In genomic region chr9:103530934-103531333, GRCh38 we compare ENCODE assay signal across 30 cellular contexts.
A peak's percentile ranks its signal among the peaks of the same experiment; 100 is the strongest.
DNase-seq lines count a peak whose midpoint lies in the region; ATAC-seq and TF ChIP-seq lines count a peak whose summit lies in the region.
"Had no signal": no experiment of that assay in that cellular context is flagged by ENCODE, and none has a peak within 500 bp of the region (broad histone marks: within the 10 kb centered on the region; RNA-seq: fewer than 3 reads in every experiment).

No MANE protein-coding gene starts in this region.

- no peaks in the 10 kb centered on the region for H4K20me1 ChIP-seq in KMS-11 (ENCODE audit: insufficient read depth)

- no peak overlapping the region for H2AFZ ChIP-seq in KMS-11 (ENCODE audit: low read depth)

- DNase-seq in GF-D8 (lab: John Stamatoyannopoulos, UW) (peak; percentile 54), NOMO-1 treated with DMSO at 0.1 percent for 48 hours (lab: John Stamatoyannopoulos, UW; ENCODE audit: unreplicated experiment) (peak; percentile 89), brain microvascular endothelial cell (peak; percentile 33), NCI-H1092 treated with DMSO at 0.1 percent for 48 hours (lab: John Stamatoyannopoulos, UW) (no peak), T1000 (lab: John Stamatoyannopoulos, UW) (no peak)
- no peak for DNase-seq in stimulated activated CD4-positive, alpha-beta T cell treated with anti-CD3 and anti-CD28 coated beads, Interleukin-4, amount 100 ng/mL, for 1 hour
- DNase-seq: activated CD4-positive, alpha-beta T cell treated with anti-CD3 and anti-CD28 coated beads, Interleukin-2, amount 10 ng/mL, durations not matched to agents 7 days and 5 days; activated naive CD4-positive, alpha-beta T cell treated with anti-CD3 and anti-CD28 coated beads for 36 hours; activated T-cell treated with anti-CD3 and anti-CD28 coated beads, Interleukin-2, amount 50 U/mL, for 72 hours; amniotic stem cell; CD4-positive, CD25-positive, alpha-beta regulatory T cell; cortex of kidney; effector memory CD8-positive, alpha-beta T cell; erythroblast; GOT3; IMR-90; midbrain; naive thymus-derived CD4-positive, alpha-beta T cell; NCI-H1694; NCI-H524 treated with DMSO at 0.1 percent for 48 hours; nucleus accumbens; sigmoid colon; stimulated activated CD4-positive, alpha-beta T cell treated with anti-CD3 and anti-CD28 coated beads, Interleukin-15, amount 100 ng/mL, for 24 hours; stimulated activated naive CD4-positive, alpha-beta T cell treated with Interleukin-2 at 50 U/mL for 16 hours had no signal

- no peak for ATAC-seq in HG03460 (IDR thresholded peaks at IDR 0.05; ENCODE audit: unreplicated experiment)
- ATAC-seq: activated T-cell treated with anti-CD3 and anti-CD28 coated beads, Interleukin-2, amount 50 U/mL, for 72 hours; effector memory CD8-positive, alpha-beta T cell; naive thymus-derived CD4-positive, alpha-beta T cell had no signal

- in situ Hi-C loops in brain microvascular endothelial cell (cut with HindIII; ENCODE audit: low pct_ligation_motif_present, low sequenced_read_pairs) = no loop called here

- H3K27me3 ChIP-seq in KMS-11 (ENCODE audit: insufficient read depth, low read depth) (no peaks in the 10 kb centered on the region), brain microvascular endothelial cell (replicated peaks) (no peaks in the 10 kb centered on the region)
- H3K27me3 ChIP-seq: cardiac muscle cell, sigmoid colon had no signal

- H3K4me3 ChIP-seq in KMS-11 (IDR thresholded peaks at IDR 0.05; ENCODE audit: insufficient read depth, low read depth, low read length) (no peak overlapping the region), brain microvascular endothelial cell (ENCODE audit: low read depth, low read length) (no peak overlapping the region)
- H3K4me3 ChIP-seq: cardiac muscle cell, prostate gland, sigmoid colon, SK-N-MC had no signal

- peak overlapping the region; percentile 91 for H3K27ac ChIP-seq in KMS-11
- H3K27ac ChIP-seq in brain microvascular endothelial cell = no peak overlapping the region
- H3K27ac ChIP-seq: cardiac muscle cell, prostate gland, RWPE1, sigmoid colon, SK-N-MC had no signal

- no peaks in the 10 kb centered on the region for H3K36me3 ChIP-seq in KMS-11 (ENCODE audit: insufficient read depth)
- H3K36me3 ChIP-seq in brain microvascular endothelial cell (replicated peaks) = no peaks in the 10 kb centered on the region
- H3K36me3 ChIP-seq: cardiac muscle cell, prostate gland, sigmoid colon had no signal

- H3K79me2 ChIP-seq in KMS-11 (ENCODE audit: insufficient read depth, low read depth) = peaks cover 7% of the 10 kb centered on the region; the same call in 1 of the 2 replicates

- peaks cover 84% of the 10 kb centered on the region for H3K4me1 ChIP-seq in KMS-11 (ENCODE audit: low read depth, poor library complexity, severe bottlenecking)
- H3K4me1 ChIP-seq: prostate gland, sigmoid colon had no signal

- peak overlapping the region; percentile 71 for H3K4me2 ChIP-seq in KMS-11

- H3K9ac ChIP-seq in KMS-11 = peak overlapping the region; percentile 20; the same call in 1 of the 2 replicates

- no peak for TF ChIP-seq CTCF in KMS-11 (conservative IDR thresholded peaks at IDR 0.05; ENCODE audit: low read depth, low read length)
- TF ChIP-seq CTCF in brain microvascular endothelial cell (IDR thresholded peaks at IDR 0.05; ENCODE audit: low read depth, low read length, missing control alignments) = no peak

Comparison
In these comparisons a context has a peak if more than half of its experiments do, and no peak if none do; other contexts are left out.
1. DNase-seq: peak in GF-D8 (single experiment), NOMO-1 treated with DMSO at 0.1 percent for 48 hours (single experiment) and brain microvascular endothelial cell (single experiment); none in NCI-H1092 treated with DMSO at 0.1 percent for 48 hours (single experiment), T1000 (single experiment) and stimulated activated CD4-positive, alpha-beta T cell treated with anti-CD3 and anti-CD28 coated beads, Interleukin-4, amount 100 ng/mL, for 1 hour (single experiment).